ENCODE assay signal across 16 cellular contexts in genomic region chr20:35503841-35504460, GRCh38. TPM values are rescaled to one million over a fixed set of nuclear protein-coding genes. Genes with fewer than 3 reads are reported as not detected.
DNase-seq lines count a peak whose midpoint lies in the region; ATAC-seq, FAIRE-seq and TF ChIP-seq lines count a peak whose summit lies in the region.
"Had no signal": no experiment of that assay in that cellular context is flagged by ENCODE, and none has a peak within 500 bp of the region (broad histone marks: within the 10 kb centered on the region; RNA-seq: fewer than 3 reads in every experiment).

No MANE protein-coding gene starts in this region.

- DNase-seq in HepG2 (ENCODE audit: low spot score) (no peak), right lobe of liver (no peak), astrocyte of the cerebellum (ENCODE audit: low read depth) (peak; percentile 68), immature natural killer cell (no peak), mesothelial cell of epicardium (ENCODE audit: low spot score in 2 of 2, unreplicated experiment in 2 of 2) (no peak)
- DNase-seq: GM23248, Karpas-422, NCI-H187 treated with DMSO at 0.1 percent for 48 hours had no signal

- no peak for TF ChIP-seq POLR2A in HepG2 (IDR thresholded peaks at IDR 0.05; ENCODE audit: insufficient read depth in 1 of 2, low read depth in 2 of 2, low read length in 2 of 2)
- no peak for TF ChIP-seq POLR2A in right lobe of liver (IDR thresholded peaks at IDR 0.05)

- H2AFZ ChIP-seq in HepG2 (ENCODE audit: low read length): no peak overlapping the region
- H2AFZ ChIP-seq: GM23248 had no signal

- H3K9ac ChIP-seq in HepG2 (ENCODE audit: insufficient read depth, low read depth, low read length): no peak overlapping the region
- H3K9ac ChIP-seq: GM23248 had no signal

- H3K9me3 ChIP-seq in HepG2 (ENCODE audit: low read length): no peaks in the 10 kb centered on the region
- H3K9me3 ChIP-seq in right lobe of liver: no peaks in the 10 kb centered on the region

- no peak for TF ChIP-seq RAD21 in HepG2 (CRISPR knock-in tag; IDR thresholded peaks at IDR 0.05)

- peaks cover 9% of the 10 kb centered on the region; the same call in 1 of the 2 replicates for H3K4me1 ChIP-seq in HepG2 (ENCODE audit: insufficient read depth, low read length)
- H3K4me1 ChIP-seq in right lobe of liver: no peaks in the 10 kb centered on the region

- H3K27ac ChIP-seq in HepG2 (ENCODE audit: extremely low read length, insufficient read depth, low read length) (no peak overlapping the region), right lobe of liver (no peak overlapping the region)
- H3K27ac ChIP-seq: GM23248 had no signal

- no peaks in the 10 kb centered on the region for H4K20me1 ChIP-seq in HepG2 (ENCODE audit: insufficient read depth, low read length)

- no peaks in the 10 kb centered on the region for H3K79me2 ChIP-seq in HepG2 (ENCODE audit: insufficient read depth, low read length)

- no TSS peak for BruUV-seq in HepG2 (replicated peaks; lab: Mats Ljungman, UMichigan)

- no peaks in the 10 kb centered on the region for H3K9me3 Mint-ChIP-seq in immature natural killer cell
- H3K9me3 Mint-ChIP-seq in activated T-helper 17 cell treated with anti-CD3 and anti-CD28 coated beads, Interleukin-2, amount 50 U/mL, for 72 hours: no peaks in the 10 kb centered on the region
- no peaks in the 10 kb centered on the region for H3K9me3 Mint-ChIP-seq in mesothelial cell of epicardium

- H3K36me3 Mint-ChIP-seq in immature natural killer cell (peaks cover 28 to 78% (median 54%) of the 10 kb centered on the region in 3 donors), mesothelial cell of epicardium (peaks cover 45% of the 10 kb centered on the region)
- peaks cover 100% of the 10 kb centered on the region for H3K36me3 Mint-ChIP-seq in activated T-helper 17 cell treated with anti-CD3 and anti-CD28 coated beads, Interleukin-2, amount 50 U/mL, for 72 hours (ENCODE audit: low read depth)

- TF ChIP-seq CTCF in HepG2 (CRISPR knock-in tag; IDR thresholded peaks at IDR 0.05) (no peak), right lobe of liver (IDR thresholded peaks at IDR 0.05) (no peak), astrocyte of the cerebellum (IDR thresholded peaks at IDR 0.05; ENCODE audit: low read depth, low read length, missing control alignments) (no peak), mesothelial cell of epicardium (IDR thresholded peaks at IDR 0.05; ENCODE audit: unreplicated experiment) (no peak)

- in situ Hi-C loops in HepG2 (cut with HindIII; ENCODE audit: extremely low pct_ligation_motif_present, low pct_unique_long_range_greater_than_20kb): no loop called here
- in situ Hi-C loops in astrocyte of the cerebellum (cut with HindIII; ENCODE audit: low sequenced_read_pairs): no loop called here

- 96% methylated on average over 14 of the region's 14 CpGs for WGBS in HepG2 (ENCODE audit: low lambda C conversion rate)
- WGBS in right lobe of liver (ENCODE audit: insufficient coverage, low coverage, low lambda C conversion rate, missing lambda C conversion rate): 80% methylated on average over 1 of the region's 14 CpGs

- peak; percentile 4 for ATAC-seq in HepG2
- no peak for ATAC-seq in right lobe of liver
- no peak for ATAC-seq in HG02981 (IDR thresholded peaks at IDR 0.05; ENCODE audit: unreplicated experiment)
- no peak for ATAC-seq in activated T-helper 17 cell treated with anti-CD3 and anti-CD28 coated beads, Interleukin-2, amount 50 U/mL, for 72 hours (replicated peaks)
- ATAC-seq in GM18517 (IDR thresholded peaks at IDR 0.05; ENCODE audit: unreplicated experiment): no peak

- CTCF ChIA-PET in HepG2 (lab: Yijun Ruan, JAX; ENCODE audit: low intra/inter-chr PET ratio, low total read pairs): no interaction called here

- H3K27me3 ChIP-seq in HepG2 (ENCODE audit: control insufficient read depth in 1 of 2, insufficient read depth in 2 of 2, low read length in 2 of 2) (no peaks in the 10 kb centered on the region), right lobe of liver (no peaks in the 10 kb centered on the region)

- POLR2A ChIA-PET in HepG2 (lab: Yijun Ruan, JAX): interaction anchor here (1.0 kb wide), 1 partner anchor 49 kb away, joined by 3 read pairs; the partner anchor contains the start of gene CEP250

- H3K4me3 Mint-ChIP-seq in immature natural killer cell (no peak overlapping the region), mesothelial cell of epicardium (no peak overlapping the region)
- H3K4me3 Mint-ChIP-seq in activated T-helper 17 cell treated with anti-CD3 and anti-CD28 coated beads, Interleukin-2, amount 50 U/mL, for 72 hours: no peak overlapping the region

- H3K4me2 ChIP-seq in HepG2 (ENCODE audit: low read depth, low read length): no peak overlapping the region

- H3K36me3 ChIP-seq in HepG2 (replicated peaks in 1 of 2; ENCODE audit: control insufficient read depth in 1 of 2, insufficient read depth in 2 of 2, low read length in 2 of 2): peaks cover 73 to 96% of the 10 kb centered on the region in 2 experiments
- H3K36me3 ChIP-seq in right lobe of liver: peaks cover 0 to 39% (median 11%) of the 10 kb centered on the region in 4 donors

- FAIRE-seq in HepG2 (lab: Jason Lieb, UNC): no peak

- H3K4me3 ChIP-seq in HepG2 (replicated peaks in 1 of 3; ENCODE audit: insufficient read depth in 1 of 3, low read depth in 2 of 3, low read length in 3 of 3) (no peak overlapping the region), right lobe of liver (no peak overlapping the region), astrocyte of the cerebellum (ENCODE audit: low read depth, low read length) (no peak overlapping the region)
- H3K4me3 ChIP-seq: GM23248 had no signal

- intact Hi-C loops in HepG2 (cut with micrococcal nuclease; ENCODE audit: unreplicated experiment) (no loop called here), right lobe of liver (cut with DNase I) (no loop called here)

- peaks cover 40 to 64% of the 10 kb centered on the region in 2 donors for H3K4me1 Mint-ChIP-seq in immature natural killer cell
- peaks cover 31% of the 10 kb centered on the region for H3K4me1 Mint-ChIP-seq in activated T-helper 17 cell treated with anti-CD3 and anti-CD28 coated beads, Interleukin-2, amount 50 U/mL, for 72 hours
- no peaks in the 10 kb centered on the region for H3K4me1 Mint-ChIP-seq in mesothelial cell of epicardium

- H3K27me3 Mint-ChIP-seq in immature natural killer cell (ENCODE audit: low read depth in 3 of 3): peaks cover 0 to 2% (median 0%) of the 10 kb centered on the region in 3 donors
- no peaks in the 10 kb centered on the region for H3K27me3 Mint-ChIP-seq in activated T-helper 17 cell treated with anti-CD3 and anti-CD28 coated beads, Interleukin-2, amount 50 U/mL, for 72 hours
- H3K27me3 Mint-ChIP-seq in mesothelial cell of epicardium (ENCODE audit: low read depth): no peaks in the 10 kb centered on the region

- peak overlapping the region in 4 of 6 donors; percentile 14 to 81 (median 60) for H3K27ac Mint-ChIP-seq in immature natural killer cell
- H3K27ac Mint-ChIP-seq in activated T-helper 17 cell treated with anti-CD3 and anti-CD28 coated beads, Interleukin-2, amount 50 U/mL, for 72 hours: no peak overlapping the region
- no peak overlapping the region for H3K27ac Mint-ChIP-seq in mesothelial cell of epicardium

- TF ChIP-seq EP300 in HepG2 (IDR thresholded peaks at IDR 0.05; ENCODE audit: low read depth in 2 of 2, low read length in 2 of 2): no peak
- no peak for TF ChIP-seq EP300 in HepG2 (CRISPR knock-in tag; IDR thresholded peaks at IDR 0.05; ENCODE audit: borderline replicate concordance)

RNA-seq across cellular contexts. Expression of gene C20orf173, which starts 25.5 kb away (rescaled TPM):
- not detected in 2 replicates for total RNA-seq in HepG2 (2016; rRNA removed; fragmentation: Illumina TruSeq; extraction: Trizol)
- not detected in 2 replicates for total RNA-seq in HepG2 (2016; cell fraction: cytosol; rRNA removed; fragmentation: Illumina TruSeq; extraction: Trizol; ENCODE audit: low read depth)
- not detected in 2 replicates for total RNA-seq in HepG2 (2016; cell fraction: insoluble cytoplasmic fraction; rRNA removed; fragmentation: Illumina TruSeq; extraction: Trizol)
- not detected in 2 replicates for total RNA-seq in HepG2 (2016; cell fraction: membrane; rRNA removed; fragmentation: Illumina TruSeq; extraction: Trizol)
- not detected in 2 replicates for total RNA-seq in HepG2 (2016; cell fraction: nucleus; rRNA removed; fragmentation: Illumina TruSeq; extraction: Trizol)
- polyA plus RNA-seq in HepG2 (2011; rRNA removed): not detected in 2 replicates
- not detected in 2 replicates for polyA plus RNA-seq in HepG2 (2011; cell fraction: cytosol; rRNA removed)
- polyA plus RNA-seq in HepG2 (2011; cell fraction: nucleus; rRNA removed): not detected in 2 replicates
- polyA plus RNA-seq in HepG2 (2012): not detected in 2 replicates
- polyA plus RNA-seq in HepG2 (2016; cell fraction: cytosol; fragmentation: Illumina TruSeq; extraction: Trizol; ENCODE audit: low read depth): not detected in 2 replicates
- polyA plus RNA-seq in HepG2 (2016; cell fraction: insoluble cytoplasmic fraction; fragmentation: Illumina TruSeq; extraction: Trizol; ENCODE audit: low read depth): not detected in 2 replicates
- not detected in 2 replicates for polyA plus RNA-seq in HepG2 (2016; cell fraction: membrane; fragmentation: Illumina TruSeq; extraction: Trizol; ENCODE audit: low read depth)
- not detected in 2 replicates for polyA plus RNA-seq in HepG2 (2016; cell fraction: nucleus; fragmentation: Illumina TruSeq; extraction: Trizol; ENCODE audit: insufficient read depth, low read depth)
- polyA minus RNA-seq in HepG2 (2011; rRNA and poly(A)+ RNA removed; ENCODE audit: low replicate concordance): not detected in 2 replicates
- not detected in 2 replicates for polyA minus RNA-seq in HepG2 (2011; cell fraction: cytosol; rRNA and poly(A)+ RNA removed)
- polyA minus RNA-seq in HepG2 (2011; cell fraction: nucleus; rRNA and poly(A)+ RNA removed): not detected in 2 replicates
- total RNA-seq in right lobe of liver: not detected
- polyA plus RNA-seq in immature natural killer cell: not detected
- not detected for total RNA-seq in activated T-helper 17 cell treated with anti-CD3 and anti-CD28 coated beads, Interleukin-2, amount 50 U/mL, for 72 hours
- total RNA-seq in mesothelial cell of epicardium: not detected in 3 replicates
- total RNA-seq: fibroblast of villous mesenchyme, GM23248, posterior vena cava, SK-MEL-5, urinary bladder had no signal
- polyA plus RNA-seq: adipose tissue, GM23248, urinary bladder had no signal

RNA-seq across cellular contexts. Expression of gene ERGIC3, which starts 37.9 kb away (rescaled TPM):
- total RNA-seq in HepG2 (2016; rRNA removed; fragmentation: Illumina TruSeq; extraction: Trizol): 224 and 407 TPM in 2 replicates
- 309 and 324 TPM in 2 replicates for total RNA-seq in HepG2 (2016; cell fraction: cytosol; rRNA removed; fragmentation: Illumina TruSeq; extraction: Trizol; ENCODE audit: low read depth)
- total RNA-seq in HepG2 (2016; cell fraction: insoluble cytoplasmic fraction; rRNA removed; fragmentation: Illumina TruSeq; extraction: Trizol): 220 and 420 TPM in 2 replicates
- 396 and 433 TPM in 2 replicates for total RNA-seq in HepG2 (2016; cell fraction: membrane; rRNA removed; fragmentation: Illumina TruSeq; extraction: Trizol)
- 264 and 296 TPM in 2 replicates for total RNA-seq in HepG2 (2016; cell fraction: nucleus; rRNA removed; fragmentation: Illumina TruSeq; extraction: Trizol)
- 610 and 670 TPM in 2 replicates for polyA plus RNA-seq in HepG2 (2011; rRNA removed)
- polyA plus RNA-seq in HepG2 (2011; cell fraction: cytosol; rRNA removed): 697 and 907 TPM in 2 replicates
- polyA plus RNA-seq in HepG2 (2011; cell fraction: nucleus; rRNA removed): 512 and 519 TPM in 2 replicates
- polyA plus RNA-seq in HepG2 (2012): 356 and 493 TPM in 2 replicates
- 247 and 288 TPM in 2 replicates for polyA plus RNA-seq in HepG2 (2016; cell fraction: cytosol; fragmentation: Illumina TruSeq; extraction: Trizol; ENCODE audit: low read depth)
- 179 and 200 TPM in 2 replicates for polyA plus RNA-seq in HepG2 (2016; cell fraction: insoluble cytoplasmic fraction; fragmentation: Illumina TruSeq; extraction: Trizol; ENCODE audit: low read depth)
- 343 and 357 TPM in 2 replicates for polyA plus RNA-seq in HepG2 (2016; cell fraction: membrane; fragmentation: Illumina TruSeq; extraction: Trizol; ENCODE audit: low read depth)
- polyA plus RNA-seq in HepG2 (2016; cell fraction: nucleus; fragmentation: Illumina TruSeq; extraction: Trizol; ENCODE audit: insufficient read depth, low read depth): 461 and 472 TPM in 2 replicates
- 491 and 704 TPM in 2 replicates for polyA minus RNA-seq in HepG2 (2011; rRNA and poly(A)+ RNA removed; ENCODE audit: low replicate concordance)
- polyA minus RNA-seq in HepG2 (2011; cell fraction: cytosol; rRNA and poly(A)+ RNA removed): 143 and 159 TPM in 2 replicates
- polyA minus RNA-seq in HepG2 (2011; cell fraction: nucleus; rRNA and poly(A)+ RNA removed): 106 and 126 TPM in 2 replicates
- 100 to 1,000 TPM in 4 of 6 experiments, 10 to 100 TPM in 2; 82.7 to 129 (median 112) TPM for total RNA-seq in right lobe of liver
- polyA plus RNA-seq in immature natural killer cell: 100 to 1,000 TPM; 102 to 169 (median 138) TPM
- 100 to 1,000 TPM; 133 to 142 TPM for total RNA-seq in activated T-helper 17 cell treated with anti-CD3 and anti-CD28 coated beads, Interleukin-2, amount 50 U/mL, for 72 hours
- total RNA-seq in mesothelial cell of epicardium: 253 to 258 TPM (median 255 TPM) in 3 replicates

RNA-seq across cellular contexts. Expression of gene CEP250, which starts 48.6 kb away (rescaled TPM):
- total RNA-seq in HepG2 (2016; rRNA removed; fragmentation: Illumina TruSeq; extraction: Trizol) (55.3 and 55.7 TPM in 2 replicates), right lobe of liver (10 to 100 TPM in 2 of 6 experiments, 1 to 10 TPM in 4; 5.9 to 11.2 (median 9.0) TPM), mesothelial cell of epicardium (65.5 to 69.6 TPM (median 68.4 TPM) in 3 replicates)
- 4.6 and 8.2 TPM in 2 replicates for total RNA-seq in HepG2 (2016; cell fraction: cytosol; rRNA removed; fragmentation: Illumina TruSeq; extraction: Trizol; ENCODE audit: low read depth)
- 47.0 and 58.9 TPM in 2 replicates for total RNA-seq in HepG2 (2016; cell fraction: insoluble cytoplasmic fraction; rRNA removed; fragmentation: Illumina TruSeq; extraction: Trizol)
- 10.8 and 11.9 TPM in 2 replicates for total RNA-seq in HepG2 (2016; cell fraction: membrane; rRNA removed; fragmentation: Illumina TruSeq; extraction: Trizol)
- total RNA-seq in HepG2 (2016; cell fraction: nucleus; rRNA removed; fragmentation: Illumina TruSeq; extraction: Trizol): 53.7 and 62.9 TPM in 2 replicates
- polyA plus RNA-seq in HepG2 (2011; rRNA removed) (28.3 and 28.8 TPM in 2 replicates), immature natural killer cell (10 to 100 TPM in 1 of 3 donors, 1 to 10 TPM in 2; 2.5 to 22.4 (median 4.4) TPM)
- 13.0 and 15.9 TPM in 2 replicates for polyA plus RNA-seq in HepG2 (2011; cell fraction: cytosol; rRNA removed)
- polyA plus RNA-seq in HepG2 (2011; cell fraction: nucleus; rRNA removed): 91.1 and 91.6 TPM in 2 replicates
- 51.5 and 68.0 TPM in 2 replicates for polyA plus RNA-seq in HepG2 (2012)
- polyA plus RNA-seq in HepG2 (2016; cell fraction: cytosol; fragmentation: Illumina TruSeq; extraction: Trizol; ENCODE audit: low read depth): 1.8 and 3.2 TPM in 2 replicates
- 25.5 and 33.0 TPM in 2 replicates for polyA plus RNA-seq in HepG2 (2016; cell fraction: insoluble cytoplasmic fraction; fragmentation: Illumina TruSeq; extraction: Trizol; ENCODE audit: low read depth)
- polyA plus RNA-seq in HepG2 (2016; cell fraction: membrane; fragmentation: Illumina TruSeq; extraction: Trizol; ENCODE audit: low read depth): 4.0 and 5.2 TPM in 2 replicates
- polyA plus RNA-seq in HepG2 (2016; cell fraction: nucleus; fragmentation: Illumina TruSeq; extraction: Trizol; ENCODE audit: insufficient read depth, low read depth): 164 and 177 TPM in 2 replicates
- 17.6 and 28.3 TPM in 2 replicates for polyA minus RNA-seq in HepG2 (2011; rRNA and poly(A)+ RNA removed; ENCODE audit: low replicate concordance)
- polyA minus RNA-seq in HepG2 (2011; cell fraction: cytosol; rRNA and poly(A)+ RNA removed): 15.9 and 26.1 TPM in 2 replicates
- 47.3 and 65.8 TPM in 2 replicates for polyA minus RNA-seq in HepG2 (2011; cell fraction: nucleus; rRNA and poly(A)+ RNA removed)
- 10 to 100 TPM; 77.8 to 88.3 TPM for total RNA-seq in activated T-helper 17 cell treated with anti-CD3 and anti-CD28 coated beads, Interleukin-2, amount 50 U/mL, for 72 hours

Comparison
In these comparisons a context has a peak if more than half of its experiments do, and no peak if none do; other contexts are left out.
1. H3K27ac Mint-ChIP-seq: peak in immature natural killer cell (4 of 6); none in activated T-helper 17 cell treated with anti-CD3 and anti-CD28 coated beads, Interleukin-2, amount 50 U/mL, for 72 hours (single experiment) and mesothelial cell of epicardium (single experiment).